Comparison of ENCODE assay signal across 1 cellular context in genomic region chr12:69243099-69244084, GRCh38.
TF ChIP-seq lines count a peak whose summit lies in the region.

No MANE protein-coding gene starts in this region.

TF ChIP-seq in WTC11, 78 proteins besides CTCF, POLR2A, EP300 and RAD21 (continued from another document):
- TF ChIP-seq TP53 (CRISPR knock-in tag; IDR thresholded peaks at IDR 0.05) (no peak), ERG (CRISPR knock-in tag; IDR thresholded peaks at IDR 0.05) (no peak), NR3C1 (CRISPR knock-in tag; conservative IDR thresholded peaks at IDR 0.05; ENCODE audit: low read depth) (no peak), IRF2 (CRISPR knock-in tag; IDR thresholded peaks at IDR 0.05; ENCODE audit: borderline replicate concordance, low read depth) (no peak)
- TF ChIP-seq, protein P1, sequence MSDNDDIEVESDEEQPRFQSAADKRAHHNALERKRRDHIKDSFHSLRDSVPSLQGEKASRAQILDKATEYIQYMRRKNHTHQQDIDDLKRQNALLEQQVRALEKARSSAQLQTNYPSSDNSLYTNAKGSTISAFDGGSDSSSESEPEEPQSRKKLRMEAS (CRISPR knock-in tag; IDR thresholded peaks at IDR 0.05), result no peak
- TF ChIP-seq, protein P2, sequence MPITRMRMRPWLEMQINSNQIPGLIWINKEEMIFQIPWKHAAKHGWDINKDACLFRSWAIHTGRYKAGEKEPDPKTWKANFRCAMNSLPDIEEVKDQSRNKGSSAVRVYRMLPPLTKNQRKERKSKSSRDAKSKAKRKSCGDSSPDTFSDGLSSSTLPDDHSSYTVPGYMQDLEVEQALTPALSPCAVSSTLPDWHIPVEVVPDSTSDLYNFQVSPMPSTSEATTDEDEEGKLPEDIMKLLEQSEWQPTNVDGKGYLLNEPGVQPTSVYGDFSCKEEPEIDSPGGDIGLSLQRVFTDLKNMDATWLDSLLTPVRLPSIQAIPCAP (CRISPR knock-in tag; IDR thresholded peaks at IDR 0.05), result no peak
